In genomic region chr5:80191991-80192398, GRCh38 we compare ENCODE assay signal across 8 cellular contexts.
DNase-seq lines count a peak whose midpoint lies in the region; ATAC-seq lines count a peak whose summit lies in the region.

No MANE protein-coding gene starts in this region.

- WGBS in aorta, 2 donors = 39 to 43% methylated on average over 4 of the region's 4 CpGs

- no peak overlapping the region for H3K4me3 ChIP-seq in aorta (ENCODE audit: low read length in 2 of 2)

- peak; percentile 30 to 65 (median 54) for DNase-seq in stimulated activated naive CD4-positive, alpha-beta T cell (lab: John Stamatoyannopoulos, UW)
- no peak for DNase-seq in stimulated activated naive CD4-positive, alpha-beta T cell treated with Interleukin-2 at 50 U/mL for 16 hours (lab: John Stamatoyannopoulos, UW)
- DNase-seq in caudate nucleus (lab: John Stamatoyannopoulos, UW) (peak in 54 of 61 donors; percentile 7 to 80 (median 53)), myocyte (ENCODE audit: low read depth) (peak; percentile 88), aorta (no peak), SHP77 treated with DMSO at 0.1 percent for 48 hours (lab: John Stamatoyannopoulos, UW) (no peak)

- peak overlapping the region; percentile 90 for H3K27ac ChIP-seq in caudate nucleus (ENCODE audit: low read depth, low read length)
- no peak overlapping the region for H3K27ac ChIP-seq in aorta (ENCODE audit: low read depth in 1 of 2, low read length in 2 of 2)

- ATAC-seq in aorta (ENCODE audit: low FRiP score) = peak; percentile 60
- ATAC-seq in GM21786 (IDR thresholded peaks at IDR 0.05; ENCODE audit: unreplicated experiment) = no peak
- no peak for ATAC-seq in HG03196 (IDR thresholded peaks at IDR 0.05; ENCODE audit: unreplicated experiment)

- H3K27me3 ChIP-seq in aorta (ENCODE audit: control insufficient read depth in 1 of 2, insufficient read depth in 2 of 2, low read length in 1 of 2) = no peaks in the 10 kb centered on the region

- no peaks in the 10 kb centered on the region for H3K9me3 ChIP-seq in aorta (ENCODE audit: control insufficient read depth, low read length)

- H3K4me1 ChIP-seq in aorta (ENCODE audit: control insufficient read depth in 1 of 2, insufficient read depth in 2 of 2, low read length in 2 of 2) = peaks cover 8 to 14% of the 10 kb centered on the region in 2 donors

- intact Hi-C loops in aorta (cut with DNase I) = no loop called here

- no peaks in the 10 kb centered on the region for H3K36me3 ChIP-seq in aorta (ENCODE audit: control insufficient read depth in 1 of 2, insufficient read depth in 2 of 2, low read length in 1 of 2)

Comparison
In these comparisons a context has a peak if more than half of its experiments do, and no peak if none do; other contexts are left out.
1. DNase-seq: peak in stimulated activated naive CD4-positive, alpha-beta T cell (6 of 6), caudate nucleus (54 of 61) and myocyte (single experiment); none in stimulated activated naive CD4-positive, alpha-beta T cell treated with Interleukin-2 at 50 U/mL for 16 hours (single experiment), aorta (0 of 2) and SHP77 treated with DMSO at 0.1 percent for 48 hours (single experiment).